ENCODE assay signal across 8 cellular contexts in genomic region chr18:14458009-14458945, GRCh38.
DNase-seq lines count a peak whose midpoint lies in the region; TF ChIP-seq lines count a peak whose summit lies in the region.
"Not testable (repeated sequence)": the region's sequence is repeated elsewhere in the genome, so short reads cannot be mapped to it uniquely, and the experiment has no call there.

No MANE protein-coding gene starts in this region.

- not testable (repeated sequence) for H3F3A ChIP-seq in SK-N-SH (replicated peaks; ENCODE audit: insufficient read depth)

- intact Hi-C loops in MCF 10A (cut with micrococcal nuclease) = not testable (repeated sequence)

- not testable (repeated sequence) for H3K4me1 Mint-ChIP-seq in MCF 10A (ENCODE audit: insufficient read depth, unreplicated experiment)

- H2AFZ ChIP-seq in SK-N-SH (ENCODE audit: low read depth) = not testable (repeated sequence)

- not testable (repeated sequence) for H3K79me2 ChIP-seq in SK-N-SH (ENCODE audit: insufficient read depth)

- not testable (repeated sequence) for DNase-seq in AG09309 (ENCODE audit: low read depth); GM13976 (ENCODE audit: low spot score); iPS DF 6.9 (ENCODE audit: low read depth, low spot score); retinal pigment epithelial cell (ENCODE audit: low read depth)
- DNase-seq in SK-N-SH (peak; percentile 10), MCF 10A (ENCODE audit: unreplicated experiment) (peak; percentile 52)
- peak; percentile 70 for DNase-seq in activated CD8-positive, alpha-beta memory T cell treated with anti-CD3 and anti-CD28 coated beads, Interleukin-2, amount 50 U/mL, for 4 hours
- peak; percentile 23 to 48 for DNase-seq in stimulated activated CD8-positive, alpha-beta memory T cell treated with anti-CD3 and anti-CD28 coated beads, Interleukin-4, amount 100 ng/mL, for 1 hour (ENCODE audit: low read depth in 2 of 2, low spot score in 1 of 2)

- H3K36me3 Mint-ChIP-seq in MCF 10A (ENCODE audit: insufficient read depth, unreplicated experiment) = not testable (repeated sequence)

- in situ Hi-C loops in GM13976 (cut with MboI; ENCODE audit: low sequenced_read_pairs, unreplicated experiment) = not testable (repeated sequence)

- 0% methylated on average over 11 of the region's 62 CpGs for WGBS in SK-N-SH (ENCODE audit: low lambda C conversion rate)
- no CpG with 5 or more reads among the region's 62 CpGs for WGBS in iPS DF 6.9 (ENCODE audit: insufficient coverage, insufficient read length)

- H3K9me3 ChIP-seq in SK-N-SH; iPS DF 6.9 (ENCODE audit: control insufficient read depth, insufficient read depth, low read length): not testable (repeated sequence)

- H3K9me2 ChIP-seq in SK-N-SH = not testable (repeated sequence)

- peak; percentile 20; the same call in 1 of the 2 replicates for TF ChIP-seq RAD21 in SK-N-SH (IDR thresholded peaks at IDR 0.05; ENCODE audit: low read length)

- not testable (repeated sequence) for H3K9ac ChIP-seq in SK-N-SH

- not testable (repeated sequence) for H3K27ac ChIP-seq in SK-N-SH (ENCODE audit: low read depth in 2 of 2, low read length in 1 of 2); iPS DF 6.9 (ENCODE audit: low read length)

- CTCF ChIA-PET in SK-N-SH (lab: Yijun Ruan, JAX); MCF 10A (lab: Yijun Ruan, JAX): not testable (repeated sequence)

- POLR2A ChIA-PET in SK-N-SH (lab: Yijun Ruan, JAX); MCF 10A (lab: Yijun Ruan, JAX): not testable (repeated sequence)

- not testable (repeated sequence) for H3K4me2 ChIP-seq in SK-N-SH

- H3K9me3 Mint-ChIP-seq in MCF 10A (ENCODE audit: unreplicated experiment) = not testable (repeated sequence)

- H4K20me1 ChIP-seq in SK-N-SH (ENCODE audit: insufficient read depth) = not testable (repeated sequence)

- not testable (repeated sequence) for BruUV-seq in MCF 10A (replicated peaks; lab: Mats Ljungman, UMichigan)

- H3K4me3 ChIP-seq in AG09309 (ENCODE audit: control insufficient read depth, low read depth, low read length); SK-N-SH (ENCODE audit: low read depth in 2 of 2, low read length in 1 of 2); retinal pigment epithelial cell (ENCODE audit: low read length): not testable (repeated sequence)
- peak overlapping the region; percentile 17; the same call in 1 of the 2 replicates for H3K4me3 ChIP-seq in iPS DF 6.9 (ENCODE audit: low read length)

- H3K4me3 Mint-ChIP-seq in MCF 10A (ENCODE audit: unreplicated experiment) = peak overlapping the region; percentile 61

- not testable (repeated sequence) for H3K4me1 ChIP-seq in SK-N-SH (ENCODE audit: control insufficient read depth in 1 of 2, insufficient read depth in 2 of 2, low read depth in 1 of 2, low read length in 1 of 2); iPS DF 6.9 (ENCODE audit: control insufficient read depth, insufficient read depth, low read length)

- H3K27me3 Mint-ChIP-seq in MCF 10A (ENCODE audit: insufficient read depth, unreplicated experiment) = not testable (repeated sequence)

- not testable (repeated sequence) for H3K27ac Mint-ChIP-seq in MCF 10A (ENCODE audit: low read depth, unreplicated experiment)

- TF ChIP-seq EP300 in SK-N-SH (IDR thresholded peaks at IDR 0.05; ENCODE audit: borderline replicate concordance in 1 of 2, low read depth in 1 of 2, low read length in 1 of 2) = not testable (repeated sequence)

- H3K27me3 ChIP-seq in SK-N-SH (ENCODE audit: insufficient read depth); iPS DF 6.9 (ENCODE audit: control insufficient read depth, insufficient read depth, low read length): not testable (repeated sequence)

- not testable (repeated sequence) for H3K36me3 ChIP-seq in SK-N-SH (replicated peaks in 1 of 2; ENCODE audit: control insufficient read depth in 1 of 2, insufficient read depth in 2 of 2, low read length in 1 of 2); iPS DF 6.9 (ENCODE audit: control insufficient read depth, insufficient read depth, low read length)

- TF ChIP-seq CTCF in AG09309 (IDR thresholded peaks at IDR 0.05; ENCODE audit: control insufficient read depth, insufficient read depth, low read depth, low read length, missing control alignments) = peak; percentile 31
- TF ChIP-seq CTCF in GM13976 (IDR thresholded peaks at IDR 0.05; ENCODE audit: borderline replicate concordance, control extremely low read depth, extremely low read depth, insufficient read depth, missing control alignments) = peak; percentile 32
- peak; percentile 45 for TF ChIP-seq CTCF in SK-N-SH (IDR thresholded peaks at IDR 0.05)
- TF ChIP-seq CTCF in MCF 10A (IDR thresholded peaks at IDR 0.05; ENCODE audit: unreplicated experiment) = peak; percentile 42
- TF ChIP-seq CTCF in retinal pigment epithelial cell (conservative IDR thresholded peaks at IDR 0.05; ENCODE audit: low read depth, low read length) = peak; percentile 23
